In the genomic region with DNA sequence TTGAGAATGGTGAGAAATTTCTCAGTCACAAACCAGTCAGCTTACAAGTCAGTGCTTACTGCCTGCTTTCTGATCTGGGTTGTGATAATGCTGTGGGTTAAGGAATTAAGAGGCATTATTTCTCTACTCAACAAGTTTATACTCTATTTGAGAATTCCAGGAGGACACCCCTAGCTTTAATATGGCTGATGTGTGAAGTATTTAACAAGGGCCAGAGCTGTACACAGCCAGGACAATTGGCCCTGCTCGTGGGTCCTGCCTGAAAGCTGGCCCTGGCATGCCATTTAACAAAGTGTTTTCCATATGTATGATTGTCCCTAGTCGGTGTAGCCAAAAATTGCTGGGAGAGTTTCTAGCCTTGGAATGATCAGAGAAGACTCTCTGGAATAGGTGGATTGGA, we compare ENCODE assay signal across 23 cellular contexts. TPM values are rescaled to one million over a fixed set of nuclear protein-coding genes. Genes with fewer than 3 reads are reported as not detected.
DNase-seq lines count a peak whose midpoint lies in the region; ATAC-seq and TF ChIP-seq lines count a peak whose summit lies in the region.
"Had no signal": no experiment of that assay in that cellular context is flagged by ENCODE, and none has a peak within 500 bp of the region (broad histone marks: within the 10 kb centered on the region; RNA-seq: fewer than 3 reads in every experiment).

No MANE protein-coding gene starts in this region.

- H3K9me3 Mint-ChIP-seq in progenitor cell of endocrine pancreas (ENCODE audit: low read depth), result no peaks in the 10 kb centered on the region
- H3K9me3 Mint-ChIP-seq: CD14-positive monocyte; CD8-positive, alpha-beta memory T cell; H9 had no signal

- peaks cover 0 to 9% (median 1%) of the 10 kb centered on the region in 4 donors for H3K4me1 ChIP-seq in esophagus muscularis mucosa
- H3K4me1 ChIP-seq: BE2C had no signal

- no peaks in the 10 kb centered on the region for H3K9me3 ChIP-seq in esophagus muscularis mucosa
- H3K9me3 ChIP-seq: BE2C, SJCRH30 had no signal

- H3K36me3 Mint-ChIP-seq in progenitor cell of endocrine pancreas (ENCODE audit: insufficient read depth), result peaks cover 1% of the 10 kb centered on the region
- H3K36me3 Mint-ChIP-seq: CD14-positive monocyte had no signal

- H3K27ac ChIP-seq in esophagus muscularis mucosa (replicated peaks in 1 of 4), result no peak overlapping the region
- H3K27ac ChIP-seq: SJCRH30 had no signal

- intact Hi-C loops in esophagus muscularis mucosa (cut with DNase I), result no loop called here

- TF ChIP-seq POLR2A in esophagus muscularis mucosa (IDR thresholded peaks at IDR 0.05; ENCODE audit: low read depth), result no peak

- peaks cover 26% of the 10 kb centered on the region for H3K4me1 Mint-ChIP-seq in progenitor cell of endocrine pancreas (ENCODE audit: low read depth)

- H3K36me3 ChIP-seq in esophagus muscularis mucosa, result no peaks in the 10 kb centered on the region
- H3K36me3 ChIP-seq: BE2C, SJCRH30 had no signal

- peak; percentile 46 for DNase-seq in DMS 273 (lab: John Stamatoyannopoulos, UW; ENCODE audit: unreplicated experiment)
- DNase-seq in DMS 273 treated with DMSO at 0.1 percent for 48 hours (lab: John Stamatoyannopoulos, UW), result no peak
- peak; percentile 81 for DNase-seq in NAMALWA (ENCODE audit: low spot score)
- DNase-seq in esophagus muscularis mucosa (ENCODE audit: extremely low spot score), result peak; percentile 74
- no peak for DNase-seq in progenitor cell of endocrine pancreas (ENCODE audit: low spot score, unreplicated experiment)
- no peak for DNase-seq in NCI-H82 treated with DMSO at 0.1 percent for 48 hours (lab: John Stamatoyannopoulos, UW; ENCODE audit: unreplicated experiment)
- DNase-seq: ACHN; BE2C; Calu3; CD8-positive, alpha-beta memory T cell; NCI-H1092; NCI-H1417 treated with DMSO at 0.1 percent for 48 hours; NCI-H187; NCI-H2081 treated with DMSO at 0.1 percent for 48 hours; NCI-H2171; NCI-H510A; PC-3; SJCRH30 had no signal

- WGBS in esophagus muscularis mucosa, result 100% methylated on average over 2 of the region's 2 CpGs

- ATAC-seq in GM18519 (IDR thresholded peaks at IDR 0.05; ENCODE audit: low FRiP score, unreplicated experiment), result no peak
- ATAC-seq: PC-3, Right ventricle myocardium inferior had no signal

- TF ChIP-seq EP300 in esophagus muscularis mucosa (IDR thresholded peaks at IDR 0.05), result no peak

- H3K27me3 ChIP-seq in esophagus muscularis mucosa, result no peaks in the 10 kb centered on the region
- H3K27me3 ChIP-seq: BE2C, SJCRH30 had no signal

- no peak overlapping the region for H3K4me3 Mint-ChIP-seq in progenitor cell of endocrine pancreas (ENCODE audit: low read depth)
- H3K4me3 Mint-ChIP-seq: CD14-positive monocyte; CD8-positive, alpha-beta memory T cell; IgD-negative memory B cell had no signal

- H3K27ac Mint-ChIP-seq in progenitor cell of endocrine pancreas, result peak overlapping the region; percentile 62
- H3K27ac Mint-ChIP-seq: H9, IgD-negative memory B cell had no signal

- H3K4me3 ChIP-seq in esophagus muscularis mucosa, result no peak overlapping the region
- H3K4me3 ChIP-seq: SJCRH30 had no signal

- no peak for TF ChIP-seq CTCF in esophagus muscularis mucosa (IDR thresholded peaks at IDR 0.05)
- TF ChIP-seq CTCF in progenitor cell of endocrine pancreas (IDR thresholded peaks at IDR 0.05; ENCODE audit: unreplicated experiment), result no peak

- no peaks in the 10 kb centered on the region for H3K27me3 Mint-ChIP-seq in progenitor cell of endocrine pancreas
- H3K27me3 Mint-ChIP-seq: CD8-positive, alpha-beta memory T cell; IgD-negative memory B cell had no signal

RNA-seq across cellular contexts. Expression of a gene that starts 43.2 kb away (rescaled TPM):
- total RNA-seq in esophagus muscularis mucosa (1 to 10 TPM in 2 of 4 donors, under 1 TPM in 2; 0.83 to 1.6 (median 1.2) TPM), progenitor cell of endocrine pancreas (13.7 and 14.7 TPM in 2 replicates)

Comparison
In these comparisons a context has a peak if more than half of its experiments do, and no peak if none do; other contexts are left out.
1. DNase-seq: peak in DMS 273 (single experiment), NAMALWA (single experiment) and esophagus muscularis mucosa (single experiment); none in DMS 273 treated with DMSO at 0.1 percent for 48 hours (single experiment), progenitor cell of endocrine pancreas (single experiment) and NCI-H82 treated with DMSO at 0.1 percent for 48 hours (single experiment).